In genomic region chr10:127015373-127015772, GRCh38 we compare ENCODE assay signal across 8 cellular contexts.
"Had no signal": no experiment of that assay in that cellular context is flagged by ENCODE, and none has a peak within 500 bp of the region (broad histone marks: within the 10 kb centered on the region; RNA-seq: fewer than 3 reads in every experiment).

No MANE protein-coding gene starts in this region.

- DNase-seq: GM23248, GOT3, H7, KBM-7 had no signal

- H3K9ac ChIP-seq: GM23248, KMS-11 had no signal

- H2AFZ ChIP-seq: GM23248 had no signal

- H3K4me3 ChIP-seq: GM23248, HAP-1 had no signal

- H3K4me1 Mint-ChIP-seq: IgD-negative memory B cell had no signal

- H3K4me3 Mint-ChIP-seq: IgD-negative memory B cell had no signal

- ATAC-seq: HCT116 had no signal

- H3K27me3 Mint-ChIP-seq: IgD-negative memory B cell had no signal

- H3K4me2 ChIP-seq: KMS-11 had no signal

- H3K36me3 Mint-ChIP-seq: IgD-negative memory B cell had no signal

- H3K9me3 ChIP-seq: HAP-1 had no signal

- H3K27ac ChIP-seq: GM23248, KMS-11 had no signal

- H3K27ac Mint-ChIP-seq: IgD-negative memory B cell had no signal

- H3K36me3 ChIP-seq: HAP-1 had no signal
